ENCODE assay signal across 30 cellular contexts in genomic region chr1:58317694-58318093, GRCh38.
"Had no signal": no experiment of that assay in that cellular context is flagged by ENCODE, and none has a peak within 500 bp of the region (broad histone marks: within the 10 kb centered on the region; RNA-seq: fewer than 3 reads in every experiment).

No MANE protein-coding gene starts in this region.

- H3K4me1 ChIP-seq: adrenal gland, ascending aorta, breast epithelium had no signal

- H3K27ac ChIP-seq: adrenal gland, ascending aorta, body of pancreas, brain microvascular endothelial cell, breast epithelium, cardiac muscle cell had no signal

- H3K9me3 ChIP-seq: adrenal gland, body of pancreas had no signal

- H3K36me3 ChIP-seq: adrenal gland, ascending aorta, brain microvascular endothelial cell, breast epithelium, cardiac muscle cell had no signal

- H3K4me3 ChIP-seq: adrenal gland, ascending aorta, body of pancreas, breast epithelium, cardiac muscle cell had no signal

- DNase-seq: activated effector memory CD4-positive, alpha-beta T cell treated with anti-CD3 and anti-CD28 coated beads, Interleukin-2, amount 50 U/mL, for 16 hours; activated effector memory CD4-positive, alpha-beta T cell treated with Interleukin-2 at 50 U/mL for 16 hours; activated gamma-delta T cell; activated gamma-delta T cell treated with Interleukin-2 at 50 U/mL for 16 hours; activated naive CD4-positive, alpha-beta T cell; activated naive CD4-positive, alpha-beta T cell treated with anti-CD3 and anti-CD28 coated beads for 36 hours; activated naive CD4-positive, alpha-beta T cell treated with anti-CD3 and anti-CD28 coated beads, Interleukin-2, amount 10 ng/mL, durations not matched to agents 7 days and 5 days; activated naive CD4-positive, alpha-beta T cell treated with anti-CD3 and anti-CD28 coated beads, Interleukin-2, amount 50 U/mL, for 16 hours; activated naive CD4-positive, alpha-beta T cell treated with Interleukin-2 at 50 U/mL for 16 hours; activated naive CD8-positive, alpha-beta T cell treated with anti-CD3 and anti-CD28 coated beads for 36 hours; activated naive CD8-positive, alpha-beta T cell treated with anti-CD3 and anti-CD28 coated beads, Interleukin-2, amount 10 ng/mL, durations not matched to agents 7 days and 5 days; activated naive CD8-positive, alpha-beta T cell treated with anti-CD3 and anti-CD28 coated beads, Interleukin-2, amount 50 U/mL, for 24 hours; activated T-cell treated with anti-CD3 and anti-CD28 coated beads, Interleukin-2, amount 50 U/mL, for 4 hours; activated T-cell treated with anti-CD3 and anti-CD28 coated beads, Interleukin-2, amount 50 U/mL, for 48 hours; activated T-cell treated with anti-CD3 and anti-CD28 coated beads, Interleukin-2, amount 50 U/mL, for 72 hours; adrenal gland; amniotic stem cell; amygdala; anterior cingulate cortex; aorta; body of pancreas; brain microvascular endothelial cell; caudate nucleus; central memory CD4-positive, alpha-beta T cell; cerebellar nuclear complex had no signal

- ATAC-seq: activated naive CD4-positive, alpha-beta T cell treated with anti-CD3 and anti-CD28 coated beads, Interleukin-2, amount 50 U/mL, for 72 hours; activated naive CD8-positive, alpha-beta T cell treated with anti-CD3 and anti-CD28 coated beads, Interleukin-2, amount 50 U/mL, for 24 hours; activated T-cell treated with anti-CD3 and anti-CD28 coated beads, Interleukin-2, amount 50 U/mL, for 4 hours; activated T-cell treated with anti-CD3 and anti-CD28 coated beads, Interleukin-2, amount 50 U/mL, for 72 hours; activated T-helper 17 cell treated with anti-CD3 and anti-CD28 coated beads, Interleukin-2, amount 50 U/mL, for 72 hours; body of pancreas had no signal

- H3K27me3 ChIP-seq: adrenal gland, ascending aorta, body of pancreas, brain microvascular endothelial cell, breast epithelium had no signal
